Comparison of ENCODE assay signal across 18 cellular contexts in the genomic region with DNA sequence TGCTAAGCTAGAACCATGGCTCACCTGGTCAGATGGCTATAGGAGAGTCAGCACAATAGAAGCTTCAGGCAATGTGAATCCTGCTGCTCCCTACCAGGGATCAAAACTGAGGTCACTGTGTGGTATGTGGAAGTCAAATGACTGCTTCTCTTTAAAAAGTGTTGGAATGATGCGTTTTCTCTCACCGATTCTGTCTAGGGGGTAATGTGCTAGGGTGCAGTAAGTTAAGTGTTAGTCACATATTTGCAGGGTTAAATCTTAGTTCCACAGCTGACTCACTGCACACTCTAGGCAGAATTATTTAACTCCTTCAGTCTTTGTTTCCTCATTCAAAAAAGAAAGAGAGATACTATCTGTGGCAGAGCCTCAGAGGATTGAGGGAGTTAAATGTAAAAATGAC.
DNase-seq lines count a peak whose midpoint lies in the region; ATAC-seq and TF ChIP-seq lines count a peak whose summit lies in the region.
"Had no signal": no experiment of that assay in that cellular context is flagged by ENCODE, and none has a peak within 500 bp of the region (broad histone marks: within the 10 kb centered on the region; RNA-seq: fewer than 3 reads in every experiment).

No MANE protein-coding gene starts in this region.

- no peaks in the 10 kb centered on the region for H3K27me3 ChIP-seq in Caco-2 (replicated peaks; ENCODE audit: control insufficient read depth, insufficient read depth, low read length)
- H3K27me3 ChIP-seq in osteoblast (ENCODE audit: insufficient read depth, low read length), result no peaks in the 10 kb centered on the region
- no peaks in the 10 kb centered on the region for H3K27me3 ChIP-seq in uterus
- H3K27me3 ChIP-seq: ovary had no signal

- H3K36me3 ChIP-seq in Caco-2 (ENCODE audit: control insufficient read depth, insufficient read depth, low read length) (no peaks in the 10 kb centered on the region), osteoblast (ENCODE audit: insufficient read depth, low read length) (no peaks in the 10 kb centered on the region), uterus (no peaks in the 10 kb centered on the region)
- H3K36me3 ChIP-seq: ovary had no signal

- H3K9me3 ChIP-seq in Caco-2 (no peaks in the 10 kb centered on the region), osteoblast (ENCODE audit: low read depth, low read length) (no peaks in the 10 kb centered on the region), uterus (no peaks in the 10 kb centered on the region)
- H3K9me3 ChIP-seq: ovary had no signal

- H3K4me3 Mint-ChIP-seq in Caco-2 (ENCODE audit: unreplicated experiment), result no peak overlapping the region
- no peak overlapping the region for H3K4me3 Mint-ChIP-seq in activated CD8-positive, alpha-beta memory T cell treated with anti-CD3 and anti-CD28 coated beads, Interleukin-2, amount 10 ng/mL, durations not matched to agents 7 days and 5 days
- H3K4me3 Mint-ChIP-seq: B cell, memory B cell had no signal

- H4K20me1 ChIP-seq in osteoblast (ENCODE audit: insufficient read depth, low read length), result no peaks in the 10 kb centered on the region

- peaks cover 17% of the 10 kb centered on the region for H3K4me1 ChIP-seq in Caco-2
- peaks cover 17% of the 10 kb centered on the region for H3K4me1 ChIP-seq in osteoblast (ENCODE audit: insufficient read depth, low read length)
- no peaks in the 10 kb centered on the region for H3K4me1 ChIP-seq in uterus

- no peak overlapping the region for H3K4me3 ChIP-seq in Caco-2 (ENCODE audit: low read depth, low read length)
- H3K4me3 ChIP-seq in epithelial cell of proximal tubule (ENCODE audit: low read depth, low read length), result no peak overlapping the region
- no peak overlapping the region for H3K4me3 ChIP-seq in osteoblast (ENCODE audit: insufficient read depth, low read length)
- no peak overlapping the region for H3K4me3 ChIP-seq in uterus
- H3K4me3 ChIP-seq: ovary had no signal

- TF ChIP-seq CTCF in Caco-2 (IDR thresholded peaks at IDR 0.05; ENCODE audit: insufficient read depth in 1 of 2, low read depth in 1 of 2, low read length in 1 of 2, severe bottlenecking in 1 of 2, unreplicated experiment in 1 of 2) (no peak), epithelial cell of proximal tubule (conservative IDR thresholded peaks at IDR 0.05; ENCODE audit: low read depth, low read length) (no peak), osteoblast (IDR thresholded peaks at IDR 0.05; ENCODE audit: extremely low read depth, low read depth, low read length) (no peak), uterus (IDR thresholded peaks at IDR 0.05) (no peak), GM13976 (IDR thresholded peaks at IDR 0.05; ENCODE audit: borderline replicate concordance, control extremely low read depth, extremely low read depth, insufficient read depth, missing control alignments) (no peak)

- in situ Hi-C loops in GM13976 (cut with MboI; ENCODE audit: low sequenced_read_pairs, unreplicated experiment), result no loop called here

- no peak for TF ChIP-seq POLR2A in uterus (IDR thresholded peaks at IDR 0.05)

- CTCF ChIA-PET in Caco-2 (lab: Charles Lee), result no interaction called here
- CTCF ChIA-PET in activated CD8-positive, alpha-beta memory T cell treated with anti-CD3 and anti-CD28 coated beads, Interleukin-2, amount 10 ng/mL, durations not matched to agents 7 days and 5 days (lab: Charles Lee), result no interaction called here

- peaks cover 26% of the 10 kb centered on the region for H3K4me1 Mint-ChIP-seq in Caco-2 (ENCODE audit: low read depth, unreplicated experiment)
- no peaks in the 10 kb centered on the region for H3K4me1 Mint-ChIP-seq in activated CD8-positive, alpha-beta memory T cell treated with anti-CD3 and anti-CD28 coated beads, Interleukin-2, amount 10 ng/mL, durations not matched to agents 7 days and 5 days
- H3K4me1 Mint-ChIP-seq: B cell, memory B cell had no signal

- H3K4me2 ChIP-seq in osteoblast (ENCODE audit: insufficient read depth, low read length), result peak overlapping the region; percentile 57

- H3K27ac Mint-ChIP-seq in Caco-2 (ENCODE audit: unreplicated experiment), result peak overlapping the region; percentile 79
- H3K27ac Mint-ChIP-seq in activated CD8-positive, alpha-beta memory T cell treated with anti-CD3 and anti-CD28 coated beads, Interleukin-2, amount 10 ng/mL, durations not matched to agents 7 days and 5 days, result no peak overlapping the region
- H3K27ac Mint-ChIP-seq: B cell, memory B cell had no signal

- no peaks in the 10 kb centered on the region for H3K79me2 ChIP-seq in osteoblast (ENCODE audit: insufficient read depth, low read length)

- H3K27me3 Mint-ChIP-seq in Caco-2 (ENCODE audit: insufficient read depth, unreplicated experiment), result no peaks in the 10 kb centered on the region
- H3K27me3 Mint-ChIP-seq in activated CD8-positive, alpha-beta memory T cell treated with anti-CD3 and anti-CD28 coated beads, Interleukin-2, amount 10 ng/mL, durations not matched to agents 7 days and 5 days, result no peaks in the 10 kb centered on the region
- H3K27me3 Mint-ChIP-seq: B cell, memory B cell had no signal

- peaks cover 5% of the 10 kb centered on the region for H3K36me3 Mint-ChIP-seq in Caco-2 (ENCODE audit: insufficient read depth, unreplicated experiment)
- no peaks in the 10 kb centered on the region for H3K36me3 Mint-ChIP-seq in activated CD8-positive, alpha-beta memory T cell treated with anti-CD3 and anti-CD28 coated beads, Interleukin-2, amount 10 ng/mL, durations not matched to agents 7 days and 5 days
- H3K36me3 Mint-ChIP-seq: memory B cell had no signal

- POLR2A ChIA-PET in Caco-2 (lab: Charles Lee), result no interaction called here

- ATAC-seq in activated CD8-positive, alpha-beta memory T cell treated with anti-CD3 and anti-CD28 coated beads, Interleukin-2, amount 10 ng/mL, durations not matched to agents 7 days and 5 days, result no peak
- no peak for ATAC-seq in GM21786 (IDR thresholded peaks at IDR 0.05; ENCODE audit: unreplicated experiment)
- ATAC-seq: esophagus mucosa had no signal

- BruUV-seq in Caco-2 (replicated peaks; lab: Mats Ljungman, UMichigan), result no TSS peak

- no peak overlapping the region for H2AFZ ChIP-seq in osteoblast (ENCODE audit: low read length)

- H3K27ac ChIP-seq in osteoblast (ENCODE audit: low read depth, low read length), result peak overlapping the region; percentile 73
- H3K27ac ChIP-seq in uterus, result no peak overlapping the region
- H3K27ac ChIP-seq: ovary had no signal

- DNase-seq in Caco-2 (peak; percentile 17 to 39), M059J (ENCODE audit: low read depth) (peak; percentile 88), epithelial cell of proximal tubule (ENCODE audit: low read depth) (peak; percentile 91), osteoblast (ENCODE audit: insufficient read length, low spot score, missing footprints) (no peak), uterus (no peak), GM13976 (ENCODE audit: low spot score) (no peak)
- no peak for DNase-seq in activated CD8-positive, alpha-beta memory T cell treated with anti-CD3 and anti-CD28 coated beads, Interleukin-2, amount 10 ng/mL, durations not matched to agents 7 days and 5 days
- DNase-seq: activated naive CD4-positive, alpha-beta T cell treated with Interleukin-2 at 50 U/mL for 16 hours; DMS79 treated with DMSO at 0.1 percent for 48 hours; H7; Karpas-422; NCI-H2029; ovary; SHP77 had no signal

- intact Hi-C loops in Caco-2 (cut with micrococcal nuclease; ENCODE audit: unreplicated experiment) (no loop called here), uterus (cut with DNase I; ENCODE audit: low total_unique reads) (no loop called here)

- no peaks in the 10 kb centered on the region for H3K9me3 Mint-ChIP-seq in Caco-2 (ENCODE audit: unreplicated experiment)
- H3K9me3 Mint-ChIP-seq in activated CD8-positive, alpha-beta memory T cell treated with anti-CD3 and anti-CD28 coated beads, Interleukin-2, amount 10 ng/mL, durations not matched to agents 7 days and 5 days (ENCODE audit: low read depth), result no peaks in the 10 kb centered on the region
- H3K9me3 Mint-ChIP-seq: memory B cell had no signal

Comparison
In these comparisons a context has a peak if more than half of its experiments do, and no peak if none do; other contexts are left out.
1. DNase-seq: peak in Caco-2 (2 of 2), M059J (single experiment) and epithelial cell of proximal tubule (single experiment); none in osteoblast (single experiment), activated CD8-positive, alpha-beta memory T cell treated with anti-CD3 and anti-CD28 coated beads, Interleukin-2, amount 10 ng/mL, durations not matched to agents 7 days and 5 days (single experiment), uterus (0 of 2) and GM13976 (single experiment).